ENCODE assay signal across 19 cellular contexts in the genomic region with DNA sequence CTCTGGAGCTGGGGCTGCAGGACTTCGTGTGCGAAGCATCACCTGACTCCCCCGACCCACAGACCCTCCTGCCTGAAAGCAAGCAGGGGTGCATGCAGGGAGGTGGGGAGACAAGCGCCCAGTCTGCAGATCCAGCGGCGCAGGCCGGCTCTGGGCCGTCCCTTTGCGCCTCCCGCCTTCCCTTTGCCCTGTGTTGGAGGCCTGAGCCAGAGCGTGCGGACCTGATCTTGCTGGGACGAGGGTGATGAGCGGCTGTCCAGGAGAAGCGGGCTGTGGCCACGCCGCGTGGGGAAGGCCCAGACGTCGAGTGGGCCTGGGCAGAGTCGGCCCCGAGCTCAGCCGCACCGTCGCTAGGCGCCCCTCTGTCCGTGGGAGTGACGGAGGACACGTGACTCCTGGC. TPM values are rescaled to one million over a fixed set of nuclear protein-coding genes. Genes with fewer than 3 reads are reported as not detected.
"Had no signal": no experiment of that assay in that cellular context is flagged by ENCODE, and none has a peak within 500 bp of the region (broad histone marks: within the 10 kb centered on the region; RNA-seq: fewer than 3 reads in every experiment).

No MANE protein-coding gene starts in this region.

- H3K27ac ChIP-seq: dorsolateral prefrontal cortex, heart left ventricle, right atrium auricular region, uterus had no signal

- H3K9me3 ChIP-seq: heart left ventricle, right atrium auricular region, uterus had no signal

- DNase-seq: cortex of kidney; effector memory CD4-positive, alpha-beta T cell; heart left ventricle; hippocampal formation; kidney glomerular epithelial cell; midbrain; small intestine; stimulated activated CD4-positive, alpha-beta T cell treated with anti-CD3 and anti-CD28 coated beads, Interleukin-12 subunit alpha, Interleukin-12 subunit beta, amount 100 ng/mL, for 4 hours; stimulated activated naive CD4-positive, alpha-beta T cell; trophoblast cell; uterus had no signal

- H3K36me3 ChIP-seq: heart left ventricle, right atrium auricular region, uterus had no signal

- H3K9me3 Mint-ChIP-seq: memory B cell, nephron had no signal

- H3K27me3 ChIP-seq: right atrium auricular region, uterus had no signal

- ATAC-seq: esophagus mucosa, heart left ventricle had no signal

- H3K4me1 Mint-ChIP-seq: memory B cell, nephron had no signal

- H3K27ac Mint-ChIP-seq: memory B cell, nephron had no signal

- FAIRE-seq: endometrium, frontal cortex, small intestine had no signal

- H3K4me3 Mint-ChIP-seq: memory B cell, nephron had no signal

- H3K4me3 ChIP-seq: dorsolateral prefrontal cortex, heart left ventricle, right atrium auricular region, uterus had no signal

RNA-seq across cellular contexts. Expression of gene GRTP1, which starts 5.3 kb away (rescaled TPM):
- total RNA-seq: glomerular endothelial cell had no signal
